ENCODE assay signal across 15 cellular contexts in genomic region chr5:102863058-102863457, GRCh38.
"Had no signal": no experiment of that assay in that cellular context is flagged by ENCODE, and none has a peak within 500 bp of the region (broad histone marks: within the 10 kb centered on the region; RNA-seq: fewer than 3 reads in every experiment).

No MANE protein-coding gene starts in this region.

- H3K4me3 ChIP-seq: coronary artery, esophagus squamous epithelium, stomach had no signal

- DNase-seq: activated CD4-positive, alpha-beta T cell treated with anti-CD3 and anti-CD28 coated beads, Interleukin-2, amount 50 U/mL, for 1 hour; activated CD8-positive, alpha-beta memory T cell treated with anti-CD3 and anti-CD28 coated beads for 24 hours; activated gamma-delta T cell treated with Interleukin-2 at 50 U/mL for 16 hours; amniotic stem cell; central memory CD4-positive, alpha-beta T cell; esophagus squamous epithelium; hippocampal formation; kidney; mesenchymal stem cell; stimulated activated CD4-positive, alpha-beta T cell treated with anti-CD3 and anti-CD28 coated beads, Interleukin-12 subunit alpha, Interleukin-12 subunit beta, amount 100 ng/mL, for 4 hours; stimulated activated CD4-positive, alpha-beta T cell treated with anti-CD3 and anti-CD28 coated beads, Interleukin-2, amount 100 ng/mL, for 24 hours; stomach; T-helper 9 cell had no signal

- ATAC-seq: activated CD4-positive, CD25-positive, alpha-beta regulatory T cell treated with anti-CD3 and anti-CD28 coated beads, Interleukin-2, amount 50 U/mL, for 24 hours had no signal

- H3K9me3 ChIP-seq: esophagus squamous epithelium, stomach had no signal

- H3K36me3 ChIP-seq: esophagus squamous epithelium, stomach had no signal
